In the genomic region with DNA sequence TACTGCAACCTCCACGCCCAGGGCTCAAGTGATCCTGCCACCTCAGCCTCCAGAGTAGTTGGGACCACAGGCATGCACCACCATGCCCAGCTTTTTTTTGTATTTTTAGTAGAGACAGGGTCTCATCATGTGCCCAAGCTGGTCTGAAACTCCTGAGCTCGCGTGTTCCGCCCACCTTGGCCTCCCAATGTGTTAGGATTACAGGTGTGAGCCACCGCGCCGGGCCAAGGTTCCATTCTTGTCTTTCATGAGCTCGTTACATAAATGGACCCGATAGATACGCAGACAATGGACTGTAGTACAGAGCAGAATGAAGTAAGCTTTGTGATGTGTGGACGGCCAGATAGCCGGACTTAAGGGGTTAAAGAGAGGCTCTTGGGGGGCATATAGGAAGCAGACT, we compare ENCODE assay signal across 24 cellular contexts.
"Had no signal": no experiment of that assay in that cellular context is flagged by ENCODE, and none has a peak within 500 bp of the region (broad histone marks: within the 10 kb centered on the region; RNA-seq: fewer than 3 reads in every experiment).

No MANE protein-coding gene starts in this region.

- H3K4me3 ChIP-seq: dorsolateral prefrontal cortex, esophagus muscularis mucosa, gastrocnemius medialis, heart right ventricle, mucosa of descending colon, neural progenitor cell, psoas muscle, right lobe of liver, tibial artery, upper lobe of right lung had no signal

- H3K27ac Mint-ChIP-seq: neural progenitor cell; stimulated activated memory B cell treated with anti-CD40 and anti-IgM and Interleukin-4, amounts not matched to agents 10 μg/mL and 1 μg/mL and 100 μg/mL, for 72 hours; stimulated activated naive CD8-positive, alpha-beta T cell treated with anti-CD3 and anti-CD28 coated beads, Interleukin-15, Interleukin-2, amounts not matched to agents 100 ng/mL and 50 ng/mL, for 24 hours had no signal

- H3K27ac ChIP-seq: dorsolateral prefrontal cortex, epithelial cell of prostate, esophagus muscularis mucosa, gastrocnemius medialis, heart right ventricle, neural progenitor cell, parathyroid adenoma, psoas muscle, right lobe of liver, tibial artery, upper lobe of right lung had no signal

- DNase-seq: cortex of kidney; dorsolateral prefrontal cortex; effector CD8-positive, alpha-beta T cell; gastrocnemius medialis; heart right ventricle; hypothalamus; mammary epithelial cell; mucosa of descending colon; occipital lobe; psoas muscle; retina; right lobe of liver; stimulated activated CD4-positive, alpha-beta T cell treated with anti-CD3 and anti-CD28 coated beads, Interleukin-4, amount 100 ng/mL, for 1 hour; stimulated activated CD8-positive, alpha-beta memory T cell treated with anti-CD3 and anti-CD28 coated beads, Interleukin-4, amount 100 ng/mL, for 48 hours; tibial artery; upper lobe of right lung had no signal

- H3K27me3 Mint-ChIP-seq: naive thymus-derived CD8-positive, alpha-beta T cell; stimulated activated memory B cell treated with anti-CD40 and anti-IgM and Interleukin-4, amounts not matched to agents 10 μg/mL and 1 μg/mL and 100 μg/mL, for 72 hours; stimulated activated naive CD8-positive, alpha-beta T cell treated with anti-CD3 and anti-CD28 coated beads, Interleukin-15, Interleukin-2, amounts not matched to agents 100 ng/mL and 50 ng/mL, for 24 hours had no signal

- H3K9me3 Mint-ChIP-seq: naive thymus-derived CD8-positive, alpha-beta T cell; neural progenitor cell; stimulated activated memory B cell treated with anti-CD40 and anti-IgM and Interleukin-4, amounts not matched to agents 10 μg/mL and 1 μg/mL and 100 μg/mL, for 72 hours; stimulated activated naive CD8-positive, alpha-beta T cell treated with anti-CD3 and anti-CD28 coated beads, Interleukin-15, Interleukin-2, amounts not matched to agents 100 ng/mL and 50 ng/mL, for 24 hours had no signal

- H3K4me1 Mint-ChIP-seq: neural progenitor cell had no signal

- ATAC-seq: gastrocnemius medialis; heart right ventricle; left lobe of liver; mucosa of descending colon; naive thymus-derived CD8-positive, alpha-beta T cell; psoas muscle; right lobe of liver; stimulated activated memory B cell treated with anti-CD40 and anti-IgM and Interleukin-4, amounts not matched to agents 10 μg/mL and 1 μg/mL and 100 μg/mL, for 72 hours; upper lobe of right lung had no signal

- H3K4me3 Mint-ChIP-seq: naive thymus-derived CD8-positive, alpha-beta T cell; neural progenitor cell; stimulated activated memory B cell treated with anti-CD40 and anti-IgM and Interleukin-4, amounts not matched to agents 10 μg/mL and 1 μg/mL and 100 μg/mL, for 72 hours; stimulated activated naive CD8-positive, alpha-beta T cell treated with anti-CD3 and anti-CD28 coated beads, Interleukin-15, Interleukin-2, amounts not matched to agents 100 ng/mL and 50 ng/mL, for 24 hours had no signal
